13 cellular contexts compared by ENCODE assay signal in the genomic region with DNA sequence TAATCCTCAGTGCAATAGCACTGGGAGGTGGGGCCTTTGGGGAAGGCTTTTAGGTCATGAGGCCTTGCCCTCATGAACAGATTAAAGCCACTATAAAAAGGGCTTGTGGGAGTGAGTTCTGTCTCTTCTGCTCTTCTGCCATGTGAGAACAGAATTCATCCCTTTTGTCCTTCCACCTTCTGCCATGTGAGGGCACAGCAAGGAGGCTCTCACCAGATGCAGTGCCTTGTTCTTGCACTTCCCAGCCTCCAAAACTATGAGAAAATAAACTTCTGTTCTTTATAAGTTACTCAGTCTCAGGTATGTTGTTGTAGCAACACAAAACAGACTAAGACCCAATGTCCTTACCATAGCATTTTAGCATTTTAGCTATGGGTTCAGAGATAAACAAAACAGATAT.
DNase-seq lines count a peak whose midpoint lies in the region; ATAC-seq and TF ChIP-seq lines count a peak whose summit lies in the region.
"Had no signal": no experiment of that assay in that cellular context is flagged by ENCODE, and none has a peak within 500 bp of the region (broad histone marks: within the 10 kb centered on the region; RNA-seq: fewer than 3 reads in every experiment).

No MANE protein-coding gene starts in this region.

- no peak for DNase-seq in BE2C
- DNase-seq in HCT116 (ENCODE audit: low read depth, low spot score) = no peak
- DNase-seq in Panc1 (ENCODE audit: low read depth, low spot score) = no peak
- DNase-seq in neuronal stem cell (ENCODE audit: low spot score) = no peak
- no peak for DNase-seq in natural killer cell
- DNase-seq in NCI-H2107 treated with DMSO at 0.1 percent for 48 hours (lab: John Stamatoyannopoulos, UW; ENCODE audit: unreplicated experiment) = no peak
- DNase-seq: ACHN; Caco-2; CD4-positive, alpha-beta T cell; GDM1; GOT3; H7 had no signal

- H2BK120ac ChIP-seq in neuronal stem cell (ENCODE audit: low read depth, low read length) = no peak overlapping the region

- H3K79me1 ChIP-seq in neuronal stem cell (ENCODE audit: low read depth, low read length) = no peaks in the 10 kb centered on the region

- H3K4ac ChIP-seq in neuronal stem cell (ENCODE audit: low read length) = no peak overlapping the region

- H3K27me3 Mint-ChIP-seq in natural killer cell (ENCODE audit: low read depth in 2 of 2) = peaks cover 28 to 60% of the 10 kb centered on the region in 2 donors

- no peaks in the 10 kb centered on the region for H3K4me1 ChIP-seq in BE2C
- H3K4me1 ChIP-seq in HCT116 (ENCODE audit: control insufficient read depth in 1 of 2, insufficient read depth in 2 of 2, low read length in 2 of 2) = no peaks in the 10 kb centered on the region
- no peaks in the 10 kb centered on the region for H3K4me1 ChIP-seq in Panc1 (ENCODE audit: control insufficient read depth, insufficient read depth, low read length)
- H3K4me1 ChIP-seq in neuronal stem cell (ENCODE audit: control insufficient read depth in 2 of 2, insufficient read depth in 1 of 2, low read depth in 1 of 2, low read length in 2 of 2) = no peaks in the 10 kb centered on the region
- H3K4me1 ChIP-seq: Caco-2 had no signal

- in situ Hi-C loops in Panc1 (cut with HindIII; ENCODE audit: low pct_unique_long_range_greater_than_20kb, low sequenced_read_pairs) = no loop called here

- no peak overlapping the region for H3K9ac ChIP-seq in HCT116 (ENCODE audit: low read length)
- H3K9ac ChIP-seq in neuronal stem cell (ENCODE audit: low read depth, low read length, poor library complexity) = no peak overlapping the region

- no peak for TF ChIP-seq POLR2A in HCT116 (IDR thresholded peaks at IDR 0.05; ENCODE audit: borderline replicate concordance, extremely low read depth, insufficient read depth, insufficient read length)

- no peak overlapping the region for H3K4me3 ChIP-seq in BE2C (ENCODE audit: low read depth, low read length)
- no peak overlapping the region for H3K4me3 ChIP-seq in HCT116 (replicated peaks in 1 of 2; ENCODE audit: low read depth in 1 of 2, low read length in 2 of 2)
- H3K4me3 ChIP-seq in Panc1 (ENCODE audit: low read depth in 2 of 2, low read length in 2 of 2) = no peak overlapping the region
- no peak overlapping the region for H3K4me3 ChIP-seq in neuronal stem cell (ENCODE audit: low read length in 2 of 2)

- H3K18ac ChIP-seq in neuronal stem cell (ENCODE audit: low read length) = no peak overlapping the region

- H4K91ac ChIP-seq in neuronal stem cell (ENCODE audit: low read depth, low read length, poor library complexity) = no peak overlapping the region

- no peak overlapping the region for H4K8ac ChIP-seq in neuronal stem cell (ENCODE audit: low read depth, low read length)

- H3K36me3 Mint-ChIP-seq in natural killer cell = no peaks in the 10 kb centered on the region

- no peak overlapping the region for H2AK5ac ChIP-seq in neuronal stem cell (ENCODE audit: low read depth, low read length)

- TF ChIP-seq CTCF in BE2C (IDR thresholded peaks at IDR 0.05; ENCODE audit: low read depth, low read length) (peak; percentile 29; the same call in 1 of the 2 replicates), HCT116 (IDR thresholded peaks at IDR 0.05 in 2 of 3, conservative IDR thresholded peaks at IDR 0.05 in 1 of 3; ENCODE audit: borderline replicate concordance in 1 of 3, insufficient read depth in 1 of 3, low read depth in 2 of 3, low read length in 2 of 3) (peak in 1 of 3 experiments; percentile 12; a peak in 1 of 6 replicates), Panc1 (IDR thresholded peaks at IDR 0.05) (peak; percentile 20; the same call in 1 of the 2 replicates), natural killer cell (IDR thresholded peaks at IDR 0.05) (no peak)

- H3K4me3 Mint-ChIP-seq in natural killer cell = no peak overlapping the region
- H3K4me3 Mint-ChIP-seq: CD4-positive, alpha-beta T cell had no signal

- no peaks in the 10 kb centered on the region for H3K9me2 ChIP-seq in HCT116 (ENCODE audit: insufficient read depth)

- POLR2A ChIA-PET in HCT116 (lab: Charles Lee) = no interaction called here
- POLR2A ChIA-PET in Panc1 (lab: Charles Lee) = no interaction called here

- TF ChIP-seq RAD21 in HCT116 (IDR thresholded peaks at IDR 0.05; ENCODE audit: low read depth) = no peak; the same call in 1 of the 2 replicates

- no peak overlapping the region for H2BK15ac ChIP-seq in neuronal stem cell (ENCODE audit: low read length)

- H4K20me1 ChIP-seq in HCT116 (ENCODE audit: insufficient read depth) = no peaks in the 10 kb centered on the region

- no peak overlapping the region for H3K27ac Mint-ChIP-seq in natural killer cell
- H3K27ac Mint-ChIP-seq: CD4-positive, alpha-beta T cell had no signal

- no peak overlapping the region for H3K27ac ChIP-seq in HCT116 (ENCODE audit: low read depth, low read length)
- H3K27ac ChIP-seq in Panc1 (ENCODE audit: low read length) = no peak overlapping the region
- no peak overlapping the region for H3K27ac ChIP-seq in neuronal stem cell (replicated peaks; ENCODE audit: low read length)
- H3K27ac ChIP-seq: C4-2B had no signal

- intact Hi-C loops in HCT116 (cut with micrococcal nuclease) = no loop called here
- intact Hi-C loops in Panc1 (cut with micrococcal nuclease; ENCODE audit: unreplicated experiment) = no loop called here
- intact Hi-C loops in natural killer cell (cut with micrococcal nuclease) = no loop called here

- H3K14ac ChIP-seq in neuronal stem cell (ENCODE audit: low read length) = no peak overlapping the region

- no peaks in the 10 kb centered on the region for H3K36me3 ChIP-seq in BE2C
- no peaks in the 10 kb centered on the region for H3K36me3 ChIP-seq in HCT116 (ENCODE audit: control insufficient read depth in 1 of 2, insufficient read depth in 2 of 2, low read length in 2 of 2)
- no peaks in the 10 kb centered on the region for H3K36me3 ChIP-seq in Panc1 (ENCODE audit: control insufficient read depth, insufficient read depth, low read length)
- no peaks in the 10 kb centered on the region for H3K36me3 ChIP-seq in neuronal stem cell (replicated peaks in 1 of 2; ENCODE audit: control insufficient read depth in 2 of 2, insufficient read depth in 2 of 2, low read length in 2 of 2)

- no peak overlapping the region for H3K23ac ChIP-seq in neuronal stem cell (ENCODE audit: low read depth, low read length, poor library complexity)

- no peaks in the 10 kb centered on the region for H3K9me3 ChIP-seq in BE2C
- H3K9me3 ChIP-seq in HCT116 (ENCODE audit: control insufficient read depth in 1 of 2, insufficient read depth in 1 of 2, low read depth in 1 of 2, low read length in 2 of 2) = no peaks in the 10 kb centered on the region
- H3K9me3 ChIP-seq in Panc1 (ENCODE audit: control insufficient read depth, insufficient read depth, low read depth, low read length) = no peaks in the 10 kb centered on the region
- H3K9me3 ChIP-seq in neuronal stem cell (replicated peaks in 1 of 2; ENCODE audit: control insufficient read depth in 2 of 2, insufficient read depth in 1 of 2, low read depth in 1 of 2, low read length in 2 of 2) = no peaks in the 10 kb centered on the region
- H3K9me3 ChIP-seq: Caco-2 had no signal

- H2BK5ac ChIP-seq in neuronal stem cell (ENCODE audit: low read length) = no peak overlapping the region

- H3K4me1 Mint-ChIP-seq in natural killer cell = no peaks in the 10 kb centered on the region

- ATAC-seq in HCT116 = 0 out of 2 replicates have a peak, but pooled peaks have one; percentile 32
- ATAC-seq in Panc1 = no peak
- no peak for ATAC-seq in natural killer cell

- CTCF ChIA-PET in HCT116 (lab: Charles Lee) = no interaction called here
- CTCF ChIA-PET in Panc1 (lab: Charles Lee) = no interaction called here

- H3K27me3 ChIP-seq in BE2C (no peaks in the 10 kb centered on the region), HCT116 (ENCODE audit: insufficient read depth, low read length) (0 out of 2 replicates have a peak, but pooled peaks cover 5% of the 10 kb centered on the region), Panc1 (ENCODE audit: control insufficient read depth, insufficient read depth, low read length) (peaks cover 21% of the 10 kb centered on the region), neuronal stem cell (ENCODE audit: control insufficient read depth in 3 of 3, insufficient read depth in 3 of 3, low read depth in 1 of 3, low read length in 3 of 3) (peaks cover 0 to 2% (median 0%) of the 10 kb centered on the region in 3 experiments)

- no peak overlapping the region for H3K4me2 ChIP-seq in HCT116 (ENCODE audit: low read length)
- no peak overlapping the region for H3K4me2 ChIP-seq in neuronal stem cell (ENCODE audit: insufficient read depth, low read length, poor library complexity, severe bottlenecking)

- BruUV-seq in HCT116 (replicated peaks; lab: Mats Ljungman, UMichigan) (no TSS peak), Panc1 (replicated peaks; lab: Mats Ljungman, UMichigan) (no TSS peak)

- H2AFZ ChIP-seq in HCT116 (ENCODE audit: low read depth, low read length, poor library complexity, severe bottlenecking) (no peak overlapping the region), neuronal stem cell (ENCODE audit: low read length) (no peak overlapping the region)

- no peaks in the 10 kb centered on the region for H3K9me3 Mint-ChIP-seq in natural killer cell

- no peaks in the 10 kb centered on the region for H3K79me2 ChIP-seq in HCT116 (ENCODE audit: insufficient read depth, low read length)

- H2BK12ac ChIP-seq in neuronal stem cell (ENCODE audit: low read length) = no peak overlapping the region

- RAD21 ChIA-PET in HCT116 (lab: Charles Lee; ENCODE audit: low non-redundant PET in 1 of 2, low total read pairs in 2 of 2, uncharacterized antibody in 2 of 2, unreplicated experiment in 2 of 2) = no interaction called here

TF ChIP-seq in HCT116, 20 proteins besides CTCF, POLR2A, EP300 and RAD21 (continues in another document):
- TF ChIP-seq EGR1 (IDR thresholded peaks at IDR 0.05; ENCODE audit: low read depth) (no peak), EZH2phosphoT487 (IDR thresholded peaks at IDR 0.05; ENCODE audit: borderline replicate concordance) (no peak), SRF (IDR thresholded peaks at IDR 0.05; ENCODE audit: low read depth) (no peak), JUND (IDR thresholded peaks at IDR 0.05) (no peak), SIN3A (IDR thresholded peaks at IDR 0.05; ENCODE audit: low read depth) (no peak), ZNF274 (IDR thresholded peaks at IDR 0.05; ENCODE audit: low read depth, low read length) (no peak), CEBPB (IDR thresholded peaks at IDR 0.05; ENCODE audit: low read depth) (no peak), TCF7L2 (IDR thresholded peaks at IDR 0.05; ENCODE audit: borderline replicate concordance, extremely low read depth, insufficient read depth, insufficient read length) (no peak)
- TF ChIP-seq, protein P1, sequence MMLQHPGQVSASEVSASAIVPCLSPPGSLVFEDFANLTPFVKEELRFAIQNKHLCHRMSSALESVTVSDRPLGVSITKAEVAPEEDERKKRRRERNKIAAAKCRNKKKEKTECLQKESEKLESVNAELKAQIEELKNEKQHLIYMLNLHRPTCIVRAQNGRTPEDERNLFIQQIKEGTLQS (IDR thresholded peaks at IDR 0.05) = no peak
